17 cellular contexts compared by ENCODE assay signal in genomic region chr7:2170576-2171521, GRCh38.
DNase-seq lines count a peak whose midpoint lies in the region; ATAC-seq and TF ChIP-seq lines count a peak whose summit lies in the region.
"Had no signal": no experiment of that assay in that cellular context is flagged by ENCODE, and none has a peak within 500 bp of the region (broad histone marks: within the 10 kb centered on the region; RNA-seq: fewer than 3 reads in every experiment).

No MANE protein-coding gene starts in this region.

- DNase-seq in HCT116 (ENCODE audit: low read depth, low spot score) = no peak
- DNase-seq in endodermal cell = no peak
- DNase-seq in neuronal stem cell (ENCODE audit: low spot score) = no peak
- DNase-seq in activated T-cell treated with anti-CD3 and anti-CD28 coated beads, Interleukin-2, amount 50 U/mL, for 48 hours = no peak
- DNase-seq: activated CD4-positive, alpha-beta T cell treated with anti-CD3 and anti-CD28 coated beads for 48 hours; CD8-positive, alpha-beta T cell; colonic mucosa; naive thymus-derived CD4-positive, alpha-beta T cell; NCI-H1417 treated with DMSO at 0.1 percent for 48 hours; RPMI8226; small intestine; stimulated activated CD4-positive, alpha-beta T cell treated with anti-CD3 and anti-CD28 coated beads, Interleukin-4, amount 100 ng/mL, for 1 hour had no signal

- TF ChIP-seq RAD21 in HCT116 (IDR thresholded peaks at IDR 0.05; ENCODE audit: low read depth) = no peak

- H3K9ac ChIP-seq in BLaER1 treated with 17β-estradiol and CSF1 and Interleukin-3, amounts not matched to agents 10 nM and 100 nM = no peak overlapping the region; a peak in 1 of 22 replicates
- H3K9ac ChIP-seq in HCT116 (ENCODE audit: low read length) = no peak overlapping the region
- no peak overlapping the region for H3K9ac ChIP-seq in endodermal cell (ENCODE audit: extremely low read depth, low read length, poor library complexity, severe bottlenecking)
- H3K9ac ChIP-seq in neuronal stem cell (ENCODE audit: low read depth, low read length, poor library complexity) = peak overlapping the region; percentile 3

- H4K20me1 ChIP-seq in BLaER1 treated with 17β-estradiol and CSF1 and Interleukin-3, amounts not matched to agents 10 nM and 100 nM = peaks cover 0 to 58% (median 31%) of the 10 kb centered on the region in 11 experiments; a peak in 14 of 22 replicates
- H4K20me1 ChIP-seq in HCT116 (ENCODE audit: insufficient read depth) = no peaks in the 10 kb centered on the region

- H3K27ac ChIP-seq in BLaER1 treated with 17β-estradiol and CSF1 and Interleukin-3, amounts not matched to agents 10 nM and 100 nM = peak overlapping the region in 4 of 11 experiments; percentile 2 to 67 (median 50); a peak in 4 of 22 replicates
- no peak overlapping the region; the same call in 1 of the 2 replicates for H3K27ac ChIP-seq in HCT116 (ENCODE audit: low read depth, low read length)
- no peak overlapping the region for H3K27ac ChIP-seq in endodermal cell (ENCODE audit: low read depth, low read length)
- no peak overlapping the region for H3K27ac ChIP-seq in neuronal stem cell (replicated peaks; ENCODE audit: low read length)
- H3K27ac ChIP-seq: colonic mucosa, hepatocyte had no signal

- RAD21 ChIA-PET in HCT116 (lab: Charles Lee; ENCODE audit: low non-redundant PET in 1 of 2, low total read pairs in 2 of 2, uncharacterized antibody in 2 of 2, unreplicated experiment in 2 of 2) = no interaction called here

- peaks cover 71 to 99% (median 94%) of the 10 kb centered on the region in 10 experiments for H3K4me1 ChIP-seq in BLaER1 treated with 17β-estradiol and CSF1 and Interleukin-3, amounts not matched to agents 10 nM and 100 nM
- peaks cover 7 to 8% of the 10 kb centered on the region in 2 experiments for H3K4me1 ChIP-seq in HCT116 (ENCODE audit: control insufficient read depth in 1 of 2, insufficient read depth in 2 of 2, low read length in 2 of 2)
- no peaks in the 10 kb centered on the region for H3K4me1 ChIP-seq in endodermal cell (ENCODE audit: control insufficient read depth, insufficient read depth, low read length)
- H3K4me1 ChIP-seq in neuronal stem cell (ENCODE audit: control insufficient read depth in 2 of 2, insufficient read depth in 1 of 2, low read depth in 1 of 2, low read length in 2 of 2) = peaks cover 10 to 17% of the 10 kb centered on the region in 2 donors
- H3K4me1 ChIP-seq: colonic mucosa had no signal

- H2BK5ac ChIP-seq in neuronal stem cell (ENCODE audit: low read length) = peak overlapping the region; percentile 85

- no peak overlapping the region for H4K8ac ChIP-seq in neuronal stem cell (ENCODE audit: low read depth, low read length)

- H3K4me3 Mint-ChIP-seq in endodermal cell = no peak overlapping the region
- H3K4me3 Mint-ChIP-seq: activated naive CD4-positive, alpha-beta T cell treated with anti-CD3 and anti-CD28 coated beads, Interleukin-2, amount 50 U/mL, for 24 hours; CD8-positive, alpha-beta T cell; naive thymus-derived CD4-positive, alpha-beta T cell had no signal

- H3K4me2 ChIP-seq in BLaER1 treated with 17β-estradiol and CSF1 and Interleukin-3, amounts not matched to agents 10 nM and 100 nM = peak overlapping the region; percentile 72 to 87 (median 81)
- H3K4me2 ChIP-seq in HCT116 (ENCODE audit: low read length) (no peak overlapping the region), neuronal stem cell (ENCODE audit: insufficient read depth, low read length, poor library complexity, severe bottlenecking) (no peak overlapping the region)
- H3K4me2 ChIP-seq: hepatocyte had no signal

- H3K79me2 ChIP-seq in HCT116 (ENCODE audit: insufficient read depth, low read length) = no peaks in the 10 kb centered on the region
- H3K79me2 ChIP-seq: hepatocyte had no signal

- no peak overlapping the region for H3K4ac ChIP-seq in neuronal stem cell (ENCODE audit: low read length)

- no peaks in the 10 kb centered on the region for H3K9me2 ChIP-seq in HCT116 (ENCODE audit: insufficient read depth)

- H3K36me3 Mint-ChIP-seq in endodermal cell (ENCODE audit: low read depth) = peaks cover 47% of the 10 kb centered on the region

- H3K27me3 Mint-ChIP-seq in endodermal cell (ENCODE audit: insufficient read depth) = no peaks in the 10 kb centered on the region
- H3K27me3 Mint-ChIP-seq: activated naive CD4-positive, alpha-beta T cell treated with anti-CD3 and anti-CD28 coated beads, Interleukin-2, amount 50 U/mL, for 24 hours; naive thymus-derived CD4-positive, alpha-beta T cell had no signal

- peak in 1 of 3 experiments; percentile 16; a peak in 2 of 6 replicates for TF ChIP-seq CTCF in HCT116 (IDR thresholded peaks at IDR 0.05 in 2 of 3, conservative IDR thresholded peaks at IDR 0.05 in 1 of 3; ENCODE audit: borderline replicate concordance in 1 of 3, insufficient read depth in 1 of 3, low read depth in 2 of 3, low read length in 2 of 3)
- TF ChIP-seq CTCF in endodermal cell (conservative IDR thresholded peaks at IDR 0.05) = peak; percentile 43

- no peak overlapping the region for H3K14ac ChIP-seq in neuronal stem cell (ENCODE audit: low read length)

- H3K9me3 ChIP-seq in BLaER1 treated with 17β-estradiol and CSF1 and Interleukin-3, amounts not matched to agents 10 nM and 100 nM (replicated peaks in 1 of 11) = peaks cover 0 to 15% (median 5%) of the 10 kb centered on the region in 11 experiments; a peak in 6 of 22 replicates
- H3K9me3 ChIP-seq in HCT116 (ENCODE audit: control insufficient read depth in 1 of 2, insufficient read depth in 1 of 2, low read depth in 1 of 2, low read length in 2 of 2) = no peaks in the 10 kb centered on the region
- H3K9me3 ChIP-seq in endodermal cell (ENCODE audit: control insufficient read depth, low read length) = no peaks in the 10 kb centered on the region
- H3K9me3 ChIP-seq in neuronal stem cell (replicated peaks in 1 of 2; ENCODE audit: control insufficient read depth in 2 of 2, insufficient read depth in 1 of 2, low read depth in 1 of 2, low read length in 2 of 2) = peaks cover 3 to 6% of the 10 kb centered on the region in 2 donors
- H3K9me3 ChIP-seq: colonic mucosa had no signal

- H2AK5ac ChIP-seq in neuronal stem cell (ENCODE audit: low read depth, low read length) = no peak overlapping the region

- H3K79me1 ChIP-seq in neuronal stem cell (ENCODE audit: low read depth, low read length) = peaks cover 4% of the 10 kb centered on the region

- TF ChIP-seq POLR2A in HCT116 (IDR thresholded peaks at IDR 0.05; ENCODE audit: borderline replicate concordance, extremely low read depth, insufficient read depth, insufficient read length) = no peak

- WGBS in endodermal cell (ENCODE audit: insufficient coverage in 1 of 2, insufficient read length in 1 of 2), 2 experiments = 94 to 98% methylated on average over 25 to 26 of the region's 26 CpGs
- WGBS in neuronal stem cell (ENCODE audit: extremely low coverage in 2 of 2, insufficient read length in 2 of 2, insufficient replicate concordance in 1 of 2), 2 donors = no CpG with 5 or more reads among the region's 26 CpGs

- no peaks in the 10 kb centered on the region for H3K27me3 ChIP-seq in BLaER1 treated with 17β-estradiol and CSF1 and Interleukin-3, amounts not matched to agents 10 nM and 100 nM
- no peaks in the 10 kb centered on the region for H3K27me3 ChIP-seq in HCT116 (ENCODE audit: insufficient read depth, low read length)
- no peaks in the 10 kb centered on the region for H3K27me3 ChIP-seq in endodermal cell (ENCODE audit: control insufficient read depth, insufficient read depth, low read length, poor library complexity, severe bottlenecking)
- no peaks in the 10 kb centered on the region for H3K27me3 ChIP-seq in neuronal stem cell (ENCODE audit: control insufficient read depth in 3 of 3, insufficient read depth in 3 of 3, low read depth in 1 of 3, low read length in 3 of 3)
- H3K27me3 ChIP-seq: colonic mucosa, hepatocyte had no signal

- no peaks in the 10 kb centered on the region for H3K4me1 Mint-ChIP-seq in endodermal cell
- H3K4me1 Mint-ChIP-seq: activated naive CD4-positive, alpha-beta T cell treated with anti-CD3 and anti-CD28 coated beads, Interleukin-2, amount 50 U/mL, for 24 hours had no signal

- peak; percentile 63; the same call in 1 of the 2 replicates for ATAC-seq in HCT116
- no peak for ATAC-seq in HG03432 (IDR thresholded peaks at IDR 0.05; ENCODE audit: unreplicated experiment)
- no peak for ATAC-seq in GM21367 (IDR thresholded peaks at IDR 0.05; ENCODE audit: unreplicated experiment)
- ATAC-seq: CD8-positive, alpha-beta T cell; naive thymus-derived CD4-positive, alpha-beta T cell had no signal

- peak overlapping the region; percentile 55 for H3K27ac Mint-ChIP-seq in endodermal cell
- H3K27ac Mint-ChIP-seq: activated naive CD4-positive, alpha-beta T cell treated with anti-CD3 and anti-CD28 coated beads, Interleukin-2, amount 50 U/mL, for 24 hours; CD8-positive, alpha-beta T cell; naive thymus-derived CD4-positive, alpha-beta T cell had no signal

- intact Hi-C loops in HCT116 (cut with micrococcal nuclease) = no loop called here

- H4K91ac ChIP-seq in neuronal stem cell (ENCODE audit: low read depth, low read length, poor library complexity) = peak overlapping the region; percentile 19

- POLR2A ChIA-PET in HCT116 (lab: Charles Lee) = no interaction called here

- H2BK120ac ChIP-seq in neuronal stem cell (ENCODE audit: low read depth, low read length) = no peak overlapping the region

- no peak overlapping the region for H3K4me3 ChIP-seq in BLaER1 treated with 17β-estradiol and CSF1 and Interleukin-3, amounts not matched to agents 10 nM and 100 nM
- no peak overlapping the region for H3K4me3 ChIP-seq in HCT116 (replicated peaks in 1 of 2; ENCODE audit: low read depth in 1 of 2, low read length in 2 of 2)
- no peak overlapping the region for H3K4me3 ChIP-seq in endodermal cell (ENCODE audit: low read length)
- H3K4me3 ChIP-seq in neuronal stem cell (ENCODE audit: low read length in 2 of 2) = no peak overlapping the region
- H3K4me3 ChIP-seq: colonic mucosa, hepatocyte had no signal

- H3K36me3 ChIP-seq in BLaER1 treated with 17β-estradiol and CSF1 and Interleukin-3, amounts not matched to agents 10 nM and 100 nM = peaks cover 13 to 33% (median 22%) of the 10 kb centered on the region in 11 experiments; a peak in 19 of 22 replicates
- H3K36me3 ChIP-seq in HCT116 (ENCODE audit: control insufficient read depth in 1 of 2, insufficient read depth in 2 of 2, low read length in 2 of 2) (no peaks in the 10 kb centered on the region), endodermal cell (ENCODE audit: control insufficient read depth, insufficient read depth, low read length) (peaks cover 29% of the 10 kb centered on the region), neuronal stem cell (replicated peaks in 1 of 2; ENCODE audit: control insufficient read depth in 2 of 2, insufficient read depth in 2 of 2, low read length in 2 of 2) (peaks cover 12 to 28% of the 10 kb centered on the region in 2 donors)
- H3K36me3 ChIP-seq: colonic mucosa had no signal

- no peak overlapping the region for H3K18ac ChIP-seq in neuronal stem cell (ENCODE audit: low read length)

- CTCF ChIA-PET in HCT116 (lab: Charles Lee) = no interaction called here

- no peak overlapping the region for H2BK12ac ChIP-seq in neuronal stem cell (ENCODE audit: low read length)

- no peak overlapping the region for H2BK15ac ChIP-seq in neuronal stem cell (ENCODE audit: low read length)

- no peaks in the 10 kb centered on the region for H3K9me3 Mint-ChIP-seq in endodermal cell
- H3K9me3 Mint-ChIP-seq: activated naive CD4-positive, alpha-beta T cell treated with anti-CD3 and anti-CD28 coated beads, Interleukin-2, amount 50 U/mL, for 24 hours; CD8-positive, alpha-beta T cell; naive thymus-derived CD4-positive, alpha-beta T cell had no signal

- H2AFZ ChIP-seq in HCT116 (ENCODE audit: low read depth, low read length, poor library complexity, severe bottlenecking) (no peak overlapping the region), neuronal stem cell (ENCODE audit: low read length) (no peak overlapping the region)
- H2AFZ ChIP-seq: hepatocyte had no signal

- H3K23ac ChIP-seq in neuronal stem cell (ENCODE audit: low read depth, low read length, poor library complexity) = peak overlapping the region; percentile 34

- BruUV-seq in HCT116 (replicated peaks; lab: Mats Ljungman, UMichigan) = no TSS peak

Comparison
In these comparisons a context has a peak if more than half of its experiments do, and no peak if none do; other contexts are left out.
1. H3K4me2 ChIP-seq: peak in BLaER1 treated with 17β-estradiol and CSF1 and Interleukin-3, amounts not matched to agents 10 nM and 100 nM (11 of 11); none in HCT116 (single experiment) and neuronal stem cell (single experiment).